1 cellular context compared by ENCODE assay signal in genomic region chr11:101912823-101913284, GRCh38.
A peak's percentile ranks its signal among the peaks of the same experiment; 100 is the strongest.
TF ChIP-seq lines count a peak whose summit lies in the region.

No MANE protein-coding gene starts in this region.

TF ChIP-seq in HepG2, 621 proteins besides CTCF, POLR2A, EP300 and RAD21 (continues in another document):
- TF ChIP-seq RBAK (CRISPR knock-in tag; IDR thresholded peaks at IDR 0.05) (no peak), PPARG (CRISPR knock-in tag; conservative IDR thresholded peaks at IDR 0.05) (0 out of 2 replicates have a peak, but pooled peaks have one; percentile 19), ZNF275 (CRISPR knock-in tag; IDR thresholded peaks at IDR 0.05; ENCODE audit: borderline replicate concordance) (no peak), SIX4 (CRISPR knock-in tag; IDR thresholded peaks at IDR 0.05) (peak; percentile 81), ZNF652 (CRISPR knock-in tag; IDR thresholded peaks at IDR 0.05; ENCODE audit: borderline replicate concordance, low read depth) (peak; percentile 99), MAF1 (CRISPR knock-in tag; IDR thresholded peaks at IDR 0.05; ENCODE audit: borderline replicate concordance) (no peak), HDAC1 (CRISPR knock-in tag; IDR thresholded peaks at IDR 0.05) (peak; percentile 27; the same call in 1 of the 2 replicates), PCBP1 (IDR thresholded peaks at IDR 0.05; ENCODE audit: borderline replicate concordance, low read depth, low read length) (no peak), ERF (CRISPR knock-in tag; IDR thresholded peaks at IDR 0.05) (no peak), FOXP1 (IDR thresholded peaks at IDR 0.05) (no peak), FOXP1 (CRISPR knock-in tag; IDR thresholded peaks at IDR 0.05) (peak; percentile 78), ZSCAN31 (CRISPR knock-in tag; IDR thresholded peaks at IDR 0.05; ENCODE audit: low read depth) (no peak), SOX6 (IDR thresholded peaks at IDR 0.05) (no peak), SOX6 (CRISPR knock-in tag; IDR thresholded peaks at IDR 0.05) (peak; percentile 77), SIX1 (CRISPR knock-in tag; IDR thresholded peaks at IDR 0.05; ENCODE audit: borderline replicate concordance) (peak; percentile 95), ATM (IDR thresholded peaks at IDR 0.05; ENCODE audit: borderline replicate concordance) (no peak), ZNF274 (CRISPR knock-in tag; IDR thresholded peaks at IDR 0.05) (no peak), GATAD2A (CRISPR knock-in tag; IDR thresholded peaks at IDR 0.05) (peak; percentile 77), ZC3H4 (CRISPR knock-in tag; IDR thresholded peaks at IDR 0.05; ENCODE audit: borderline replicate concordance) (no peak), POGZ (CRISPR knock-in tag; IDR thresholded peaks at IDR 0.05) (peak; percentile 37; the same call in 1 of the 2 replicates), ZNF205 (CRISPR knock-in tag; IDR thresholded peaks at IDR 0.05) (0 out of 2 replicates have a peak, but pooled peaks have one; percentile 34), ZNF501 (CRISPR knock-in tag; IDR thresholded peaks at IDR 0.05) (no peak), RBM22 (optimal IDR thresholded peaks at IDR 0.05; ENCODE audit: low read length) (no peak), MIER3 (CRISPR knock-in tag; IDR thresholded peaks at IDR 0.05; ENCODE audit: borderline replicate concordance) (peak; percentile 42; the same call in 1 of the 2 replicates), NR0B2 (CRISPR knock-in tag; IDR thresholded peaks at IDR 0.05) (no peak), PAXIP1 (CRISPR knock-in tag; conservative IDR thresholded peaks at IDR 0.05) (peak; percentile 37; the same call in 1 of the 2 replicates), TARDBP (CRISPR knock-in tag; IDR thresholded peaks at IDR 0.05) (0 out of 2 replicates have a peak, but pooled peaks have one; percentile 29), ZNF775 (CRISPR knock-in tag; IDR thresholded peaks at IDR 0.05; ENCODE audit: borderline replicate concordance) (no peak), SALL1 (CRISPR knock-in tag; IDR thresholded peaks at IDR 0.05) (peak; percentile 53; the same call in 1 of the 2 replicates), FOXJ3 (CRISPR knock-in tag; IDR thresholded peaks at IDR 0.05; ENCODE audit: borderline replicate concordance) (peak; percentile 23; the same call in 1 of the 2 replicates), BCL6 (CRISPR knock-in tag; IDR thresholded peaks at IDR 0.05) (0 out of 2 replicates have a peak, but pooled peaks have one; percentile 38), CREB1 (IDR thresholded peaks at IDR 0.05) (no peak), CREB1 (CRISPR knock-in tag; IDR thresholded peaks at IDR 0.05) (0 out of 2 replicates have a peak, but pooled peaks have one; percentile 37), CBFB (CRISPR knock-in tag; IDR thresholded peaks at IDR 0.05) (no peak), FOXA3 (CRISPR knock-in tag; IDR thresholded peaks at IDR 0.05) (0 out of 2 replicates have a peak, but pooled peaks have one; percentile 20), SOX13 (IDR thresholded peaks at IDR 0.05) (no peak), SOX13 (CRISPR knock-in tag; conservative IDR thresholded peaks at IDR 0.05 in 1 of 2, IDR thresholded peaks at IDR 0.05 in 1 of 2) (peak in 1 of 2 experiments; percentile 74; a peak in 2 of 4 replicates), ZGPAT (CRISPR knock-in tag; IDR thresholded peaks at IDR 0.05) (0 out of 2 replicates have a peak, but pooled peaks have one; percentile 32), LBX2 (CRISPR knock-in tag; IDR thresholded peaks at IDR 0.05; ENCODE audit: borderline replicate concordance) (no peak), CBX5 (CRISPR knock-in tag; IDR thresholded peaks at IDR 0.05; ENCODE audit: borderline replicate concordance) (no peak), ISL2 (CRISPR knock-in tag; IDR thresholded peaks at IDR 0.05) (peak; percentile 33; the same call in 1 of the 2 replicates), HMG20A (CRISPR knock-in tag; IDR thresholded peaks at IDR 0.05; ENCODE audit: borderline replicate concordance) (0 out of 2 replicates have a peak, but pooled peaks have one; percentile 28)
- TF ChIP-seq, protein P1, sequence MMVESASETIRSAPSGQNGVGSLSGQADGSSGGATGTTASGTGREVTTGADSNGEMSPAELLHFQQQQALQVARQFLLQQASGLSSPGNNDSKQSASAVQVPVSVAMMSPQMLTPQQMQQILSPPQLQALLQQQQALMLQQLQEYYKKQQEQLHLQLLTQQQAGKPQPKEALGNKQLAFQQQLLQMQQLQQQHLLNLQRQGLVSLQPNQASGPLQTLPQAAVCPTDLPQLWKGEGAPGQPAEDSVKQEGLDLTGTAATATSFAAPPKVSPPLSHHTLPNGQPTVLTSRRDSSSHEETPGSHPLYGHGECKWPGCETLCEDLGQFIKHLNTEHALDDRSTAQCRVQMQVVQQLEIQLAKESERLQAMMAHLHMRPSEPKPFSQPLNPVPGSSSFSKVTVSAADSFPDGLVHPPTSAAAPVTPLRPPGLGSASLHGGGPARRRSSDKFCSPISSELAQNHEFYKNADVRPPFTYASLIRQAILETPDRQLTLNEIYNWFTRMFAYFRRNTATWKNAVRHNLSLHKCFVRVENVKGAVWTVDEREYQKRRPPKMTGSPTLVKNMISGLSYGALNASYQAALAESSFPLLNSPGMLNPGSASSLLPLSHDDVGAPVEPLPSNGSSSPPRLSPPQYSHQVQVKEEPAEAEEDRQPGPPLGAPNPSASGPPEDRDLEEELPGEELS (CRISPR knock-in tag; IDR thresholded peaks at IDR 0.05), result peak; percentile 62; the same call in 1 of the 2 replicates
- TF ChIP-seq, protein P2, sequence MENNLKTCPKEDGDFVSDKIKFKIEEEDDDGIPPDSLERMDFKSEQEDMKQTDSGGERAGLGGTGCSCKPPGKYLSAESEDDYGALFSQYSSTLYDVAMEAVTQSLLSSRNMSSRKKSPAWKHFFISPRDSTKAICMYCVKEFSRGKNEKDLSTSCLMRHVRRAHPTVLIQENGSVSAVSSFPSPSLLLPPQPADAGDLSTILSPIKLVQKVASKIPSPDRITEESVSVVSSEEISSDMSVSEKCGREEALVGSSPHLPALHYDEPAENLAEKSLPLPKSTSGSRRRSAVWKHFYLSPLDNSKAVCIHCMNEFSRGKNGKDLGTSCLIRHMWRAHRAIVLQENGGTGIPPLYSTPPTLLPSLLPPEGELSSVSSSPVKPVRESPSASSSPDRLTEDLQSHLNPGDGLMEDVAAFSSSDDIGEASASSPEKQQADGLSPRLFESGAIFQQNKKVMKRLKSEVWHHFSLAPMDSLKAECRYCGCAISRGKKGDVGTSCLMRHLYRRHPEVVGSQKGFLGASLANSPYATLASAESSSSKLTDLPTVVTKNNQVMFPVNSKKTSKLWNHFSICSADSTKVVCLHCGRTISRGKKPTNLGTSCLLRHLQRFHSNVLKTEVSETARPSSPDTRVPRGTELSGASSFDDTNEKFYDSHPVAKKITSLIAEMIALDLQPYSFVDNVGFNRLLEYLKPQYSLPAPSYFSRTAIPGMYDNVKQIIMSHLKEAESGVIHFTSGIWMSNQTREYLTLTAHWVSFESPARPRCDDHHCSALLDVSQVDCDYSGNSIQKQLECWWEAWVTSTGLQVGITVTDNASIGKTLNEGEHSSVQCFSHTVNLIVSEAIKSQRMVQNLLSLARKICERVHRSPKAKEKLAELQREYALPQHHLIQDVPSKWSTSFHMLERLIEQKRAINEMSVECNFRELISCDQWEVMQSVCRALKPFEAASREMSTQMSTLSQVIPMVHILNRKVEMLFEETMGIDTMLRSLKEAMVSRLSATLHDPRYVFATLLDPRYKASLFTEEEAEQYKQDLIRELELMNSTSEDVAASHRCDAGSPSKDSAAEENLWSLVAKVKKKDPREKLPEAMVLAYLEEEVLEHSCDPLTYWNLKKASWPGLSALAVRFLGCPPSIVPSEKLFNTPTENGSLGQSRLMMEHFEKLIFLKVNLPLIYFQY (CRISPR knock-in tag; IDR thresholded peaks at IDR 0.05; ENCODE audit: borderline replicate concordance), result no peak
- TF ChIP-seq, protein P3, sequence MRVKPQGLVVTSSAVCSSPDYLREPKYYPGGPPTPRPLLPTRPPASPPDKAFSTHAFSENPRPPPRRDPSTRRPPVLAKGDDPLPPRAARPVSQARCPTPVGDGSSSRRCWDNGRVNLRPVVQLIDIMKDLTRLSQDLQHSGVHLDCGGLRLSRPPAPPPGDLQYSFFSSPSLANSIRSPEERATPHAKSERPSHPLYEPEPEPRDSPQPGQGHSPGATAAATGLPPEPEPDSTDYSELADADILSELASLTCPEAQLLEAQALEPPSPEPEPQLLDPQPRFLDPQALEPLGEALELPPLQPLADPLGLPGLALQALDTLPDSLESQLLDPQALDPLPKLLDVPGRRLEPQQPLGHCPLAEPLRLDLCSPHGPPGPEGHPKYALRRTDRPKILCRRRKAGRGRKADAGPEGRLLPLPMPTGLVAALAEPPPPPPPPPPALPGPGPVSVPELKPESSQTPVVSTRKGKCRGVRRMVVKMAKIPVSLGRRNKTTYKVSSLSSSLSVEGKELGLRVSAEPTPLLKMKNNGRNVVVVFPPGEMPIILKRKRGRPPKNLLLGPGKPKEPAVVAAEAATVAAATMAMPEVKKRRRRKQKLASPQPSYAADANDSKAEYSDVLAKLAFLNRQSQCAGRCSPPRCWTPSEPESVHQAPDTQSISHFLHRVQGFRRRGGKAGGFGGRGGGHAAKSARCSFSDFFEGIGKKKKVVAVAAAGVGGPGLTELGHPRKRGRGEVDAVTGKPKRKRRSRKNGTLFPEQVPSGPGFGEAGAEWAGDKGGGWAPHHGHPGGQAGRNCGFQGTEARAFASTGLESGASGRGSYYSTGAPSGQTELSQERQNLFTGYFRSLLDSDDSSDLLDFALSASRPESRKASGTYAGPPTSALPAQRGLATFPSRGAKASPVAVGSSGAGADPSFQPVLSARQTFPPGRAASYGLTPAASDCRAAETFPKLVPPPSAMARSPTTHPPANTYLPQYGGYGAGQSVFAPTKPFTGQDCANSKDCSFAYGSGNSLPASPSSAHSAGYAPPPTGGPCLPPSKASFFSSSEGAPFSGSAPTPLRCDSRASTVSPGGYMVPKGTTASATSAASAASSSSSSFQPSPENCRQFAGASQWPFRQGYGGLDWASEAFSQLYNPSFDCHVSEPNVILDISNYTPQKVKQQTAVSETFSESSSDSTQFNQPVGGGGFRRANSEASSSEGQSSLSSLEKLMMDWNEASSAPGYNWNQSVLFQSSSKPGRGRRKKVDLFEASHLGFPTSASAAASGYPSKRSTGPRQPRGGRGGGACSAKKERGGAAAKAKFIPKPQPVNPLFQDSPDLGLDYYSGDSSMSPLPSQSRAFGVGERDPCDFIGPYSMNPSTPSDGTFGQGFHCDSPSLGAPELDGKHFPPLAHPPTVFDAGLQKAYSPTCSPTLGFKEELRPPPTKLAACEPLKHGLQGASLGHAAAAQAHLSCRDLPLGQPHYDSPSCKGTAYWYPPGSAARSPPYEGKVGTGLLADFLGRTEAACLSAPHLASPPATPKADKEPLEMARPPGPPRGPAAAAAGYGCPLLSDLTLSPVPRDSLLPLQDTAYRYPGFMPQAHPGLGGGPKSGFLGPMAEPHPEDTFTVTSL (CRISPR knock-in tag; IDR thresholded peaks at IDR 0.05; ENCODE audit: borderline replicate concordance), result peak; percentile 57; the same call in 1 of the 2 replicates
